ENCODE assay signal across 27 cellular contexts in genomic region chr10:84065764-84066163, GRCh38.
"Had no signal": no experiment of that assay in that cellular context is flagged by ENCODE, and none has a peak within 500 bp of the region (broad histone marks: within the 10 kb centered on the region; RNA-seq: fewer than 3 reads in every experiment).

No MANE protein-coding gene starts in this region.

- H3K4me3 ChIP-seq: left ventricle myocardium inferior, lung, mucosa of descending colon, pancreas, prostate gland, skin epidermis, stomach, testis, tibial artery, vagina had no signal

- H3K27me3 ChIP-seq: pancreas, stomach, testis, tibial artery, vagina had no signal

- H3K9me3 ChIP-seq: mucosa of descending colon, pancreas, prostate gland, stomach, testis, tibial artery, vagina had no signal

- H3K27ac Mint-ChIP-seq: memory B cell; naive thymus-derived CD4-positive, alpha-beta T cell; natural killer cell treated with Interleukin-12 subunit alpha and Interleukin-12 subunit beta and Interleukin-15 and Interleukin-18, amount 100 ng/mL, for 72 hours; type B pancreatic cell had no signal

- H3K4me1 ChIP-seq: left ventricle myocardium inferior, pancreas, prostate gland, stomach, testis, tibial artery, vagina had no signal

- H3K4me3 Mint-ChIP-seq: memory B cell; naive thymus-derived CD4-positive, alpha-beta T cell; natural killer cell treated with Interleukin-12 subunit alpha and Interleukin-12 subunit beta and Interleukin-15 and Interleukin-18, amount 100 ng/mL, for 72 hours; stimulated activated naive B cell treated with anti-CD40 and anti-IgM and Interleukin-4, amounts not matched to agents 10 μg/mL and 1 μg/mL and 100 μg/mL, for 72 hours; type B pancreatic cell had no signal

- H3K27ac ChIP-seq: left ventricle myocardium inferior, pancreas, prostate gland, skin epidermis, stomach, testis, tibial artery, vagina had no signal

- H3K4me1 Mint-ChIP-seq: memory B cell; stimulated activated naive B cell treated with anti-CD40 and anti-IgM and Interleukin-4, amounts not matched to agents 10 μg/mL and 1 μg/mL and 100 μg/mL, for 72 hours had no signal

- H3K9me3 Mint-ChIP-seq: stimulated activated naive B cell treated with anti-CD40 and anti-IgM and Interleukin-4, amounts not matched to agents 10 μg/mL and 1 μg/mL and 100 μg/mL, for 72 hours had no signal

- DNase-seq: islet precursor cell; left ventricle myocardium inferior; midbrain; mucosa of descending colon; naive thymus-derived CD4-positive, alpha-beta T cell; nucleus accumbens; pancreas; posterior cingulate gyrus; retina; right cardiac atrium; stimulated activated CD4-positive, alpha-beta T cell treated with anti-CD3 and anti-CD28 coated beads, Interleukin-12 subunit alpha, Interleukin-12 subunit beta, amount 100 ng/mL, for 4 hours; stimulated activated CD4-positive, alpha-beta T cell treated with anti-CD3 and anti-CD28 coated beads, Interleukin-15, amount 100 ng/mL, for 24 hours; stimulated activated CD4-positive, alpha-beta T cell treated with anti-CD3 and anti-CD28 coated beads, Interleukin-2, amount 100 ng/mL, for 24 hours; stimulated activated CD4-positive, alpha-beta T cell treated with anti-CD3 and anti-CD28 coated beads, Interleukin-4, amount 100 ng/mL, for 1 hour; stimulated activated naive B cell treated with anti-CD40 and anti-IgM and Interleukin-4, amounts not matched to agents 10 μg/mL and 1 μg/mL and 100 μg/mL, for 72 hours; stimulated activated naive CD8-positive, alpha-beta T cell treated with anti-CD3 and anti-CD28 coated beads, Interleukin-15, Interleukin-2, amounts not matched to agents 100 U/mL and 50 U/mL, for 24 hours; stomach; testis; tibial artery had no signal

- H3K36me3 ChIP-seq: left ventricle myocardium inferior, pancreas, prostate gland, stomach, tibial artery, vagina had no signal

- ATAC-seq: mucosa of descending colon; naive thymus-derived CD4-positive, alpha-beta T cell; pancreas; right cardiac atrium; sciatic nerve; stimulated activated naive B cell treated with anti-CD40 and anti-IgM and Interleukin-4, amounts not matched to agents 10 μg/mL and 1 μg/mL and 100 μg/mL, for 72 hours; stimulated activated naive CD8-positive, alpha-beta T cell treated with anti-CD3 and anti-CD28 coated beads, Interleukin-15, Interleukin-2, amounts not matched to agents 100 U/mL and 50 U/mL, for 24 hours had no signal

- H3K36me3 Mint-ChIP-seq: memory B cell; natural killer cell treated with Interleukin-12 subunit alpha and Interleukin-12 subunit beta and Interleukin-15 and Interleukin-18, amount 100 ng/mL, for 72 hours; stimulated activated naive B cell treated with anti-CD40 and anti-IgM and Interleukin-4, amounts not matched to agents 10 μg/mL and 1 μg/mL and 100 μg/mL, for 72 hours; type B pancreatic cell had no signal
